In the genomic region with DNA sequence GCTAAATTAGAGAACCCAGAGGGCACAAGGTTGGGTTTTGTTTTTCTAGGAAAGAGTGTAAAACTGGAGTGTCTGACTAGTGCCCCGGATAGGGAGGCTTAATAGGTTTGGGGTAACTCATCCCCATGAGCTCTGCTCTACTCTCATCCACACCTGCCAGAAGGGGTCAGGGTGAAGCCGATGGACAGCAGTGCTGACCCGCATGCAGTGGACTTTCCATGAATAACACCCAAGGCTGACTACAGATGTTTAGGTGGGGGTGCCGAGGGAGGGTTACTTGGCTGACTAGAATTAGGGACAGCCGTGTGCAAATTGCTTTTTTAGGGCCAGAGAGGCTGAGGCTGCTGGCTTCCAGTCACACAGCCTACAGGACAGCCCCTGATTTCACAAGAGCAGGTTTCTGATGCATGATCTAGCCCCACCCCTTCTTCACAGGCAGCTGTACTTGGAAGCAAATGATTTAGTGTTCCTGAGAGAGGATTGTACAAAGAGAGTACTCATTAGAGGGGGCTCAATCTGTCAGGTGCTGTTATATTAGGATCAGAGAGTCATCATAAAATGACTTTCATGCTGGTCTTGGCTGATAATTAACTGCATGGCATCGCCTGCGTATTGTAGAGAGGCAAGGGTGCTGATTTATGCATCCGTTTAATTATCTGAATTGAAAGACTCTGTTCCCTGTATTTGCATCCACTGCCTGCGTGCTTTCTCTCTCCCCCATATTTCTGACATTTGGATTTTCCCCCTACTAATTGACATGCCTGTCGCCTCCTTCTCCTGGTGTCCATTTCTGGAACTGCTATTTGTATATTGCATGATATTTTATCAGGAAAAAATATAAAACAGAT, we compare ENCODE assay signal across 1 cellular context.
TF ChIP-seq lines count a peak whose summit lies in the region.

No MANE protein-coding gene starts in this region.

TF ChIP-seq in HEK293, 187 proteins besides CTCF, POLR2A, EP300 and RAD21 (continued from another document):
- TF ChIP-seq, protein P1, sequence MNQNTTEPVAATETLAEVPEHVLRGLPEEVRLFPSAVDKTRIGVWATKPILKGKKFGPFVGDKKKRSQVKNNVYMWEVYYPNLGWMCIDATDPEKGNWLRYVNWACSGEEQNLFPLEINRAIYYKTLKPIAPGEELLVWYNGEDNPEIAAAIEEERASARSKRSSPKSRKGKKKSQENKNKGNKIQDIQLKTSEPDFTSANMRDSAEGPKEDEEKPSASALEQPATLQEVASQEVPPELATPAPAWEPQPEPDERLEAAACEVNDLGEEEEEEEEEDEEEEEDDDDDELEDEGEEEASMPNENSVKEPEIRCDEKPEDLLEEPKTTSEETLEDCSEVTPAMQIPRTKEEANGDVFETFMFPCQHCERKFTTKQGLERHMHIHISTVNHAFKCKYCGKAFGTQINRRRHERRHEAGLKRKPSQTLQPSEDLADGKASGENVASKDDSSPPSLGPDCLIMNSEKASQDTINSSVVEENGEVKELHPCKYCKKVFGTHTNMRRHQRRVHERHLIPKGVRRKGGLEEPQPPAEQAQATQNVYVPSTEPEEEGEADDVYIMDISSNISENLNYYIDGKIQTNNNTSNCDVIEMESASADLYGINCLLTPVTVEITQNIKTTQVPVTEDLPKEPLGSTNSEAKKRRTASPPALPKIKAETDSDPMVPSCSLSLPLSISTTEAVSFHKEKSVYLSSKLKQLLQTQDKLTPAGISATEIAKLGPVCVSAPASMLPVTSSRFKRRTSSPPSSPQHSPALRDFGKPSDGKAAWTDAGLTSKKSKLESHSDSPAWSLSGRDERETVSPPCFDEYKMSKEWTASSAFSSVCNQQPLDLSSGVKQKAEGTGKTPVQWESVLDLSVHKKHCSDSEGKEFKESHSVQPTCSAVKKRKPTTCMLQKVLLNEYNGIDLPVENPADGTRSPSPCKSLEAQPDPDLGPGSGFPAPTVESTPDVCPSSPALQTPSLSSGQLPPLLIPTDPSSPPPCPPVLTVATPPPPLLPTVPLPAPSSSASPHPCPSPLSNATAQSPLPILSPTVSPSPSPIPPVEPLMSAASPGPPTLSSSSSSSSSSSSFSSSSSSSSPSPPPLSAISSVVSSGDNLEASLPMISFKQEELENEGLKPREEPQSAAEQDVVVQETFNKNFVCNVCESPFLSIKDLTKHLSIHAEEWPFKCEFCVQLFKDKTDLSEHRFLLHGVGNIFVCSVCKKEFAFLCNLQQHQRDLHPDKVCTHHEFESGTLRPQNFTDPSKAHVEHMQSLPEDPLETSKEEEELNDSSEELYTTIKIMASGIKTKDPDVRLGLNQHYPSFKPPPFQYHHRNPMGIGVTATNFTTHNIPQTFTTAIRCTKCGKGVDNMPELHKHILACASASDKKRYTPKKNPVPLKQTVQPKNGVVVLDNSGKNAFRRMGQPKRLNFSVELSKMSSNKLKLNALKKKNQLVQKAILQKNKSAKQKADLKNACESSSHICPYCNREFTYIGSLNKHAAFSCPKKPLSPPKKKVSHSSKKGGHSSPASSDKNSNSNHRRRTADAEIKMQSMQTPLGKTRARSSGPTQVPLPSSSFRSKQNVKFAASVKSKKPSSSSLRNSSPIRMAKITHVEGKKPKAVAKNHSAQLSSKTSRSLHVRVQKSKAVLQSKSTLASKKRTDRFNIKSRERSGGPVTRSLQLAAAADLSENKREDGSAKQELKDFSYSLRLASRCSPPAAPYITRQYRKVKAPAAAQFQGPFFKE (tag by site-specific recombination; IDR thresholded peaks at IDR 0.05; ENCODE audit: borderline replicate concordance), result no peak
- TF ChIP-seq, protein P2, sequence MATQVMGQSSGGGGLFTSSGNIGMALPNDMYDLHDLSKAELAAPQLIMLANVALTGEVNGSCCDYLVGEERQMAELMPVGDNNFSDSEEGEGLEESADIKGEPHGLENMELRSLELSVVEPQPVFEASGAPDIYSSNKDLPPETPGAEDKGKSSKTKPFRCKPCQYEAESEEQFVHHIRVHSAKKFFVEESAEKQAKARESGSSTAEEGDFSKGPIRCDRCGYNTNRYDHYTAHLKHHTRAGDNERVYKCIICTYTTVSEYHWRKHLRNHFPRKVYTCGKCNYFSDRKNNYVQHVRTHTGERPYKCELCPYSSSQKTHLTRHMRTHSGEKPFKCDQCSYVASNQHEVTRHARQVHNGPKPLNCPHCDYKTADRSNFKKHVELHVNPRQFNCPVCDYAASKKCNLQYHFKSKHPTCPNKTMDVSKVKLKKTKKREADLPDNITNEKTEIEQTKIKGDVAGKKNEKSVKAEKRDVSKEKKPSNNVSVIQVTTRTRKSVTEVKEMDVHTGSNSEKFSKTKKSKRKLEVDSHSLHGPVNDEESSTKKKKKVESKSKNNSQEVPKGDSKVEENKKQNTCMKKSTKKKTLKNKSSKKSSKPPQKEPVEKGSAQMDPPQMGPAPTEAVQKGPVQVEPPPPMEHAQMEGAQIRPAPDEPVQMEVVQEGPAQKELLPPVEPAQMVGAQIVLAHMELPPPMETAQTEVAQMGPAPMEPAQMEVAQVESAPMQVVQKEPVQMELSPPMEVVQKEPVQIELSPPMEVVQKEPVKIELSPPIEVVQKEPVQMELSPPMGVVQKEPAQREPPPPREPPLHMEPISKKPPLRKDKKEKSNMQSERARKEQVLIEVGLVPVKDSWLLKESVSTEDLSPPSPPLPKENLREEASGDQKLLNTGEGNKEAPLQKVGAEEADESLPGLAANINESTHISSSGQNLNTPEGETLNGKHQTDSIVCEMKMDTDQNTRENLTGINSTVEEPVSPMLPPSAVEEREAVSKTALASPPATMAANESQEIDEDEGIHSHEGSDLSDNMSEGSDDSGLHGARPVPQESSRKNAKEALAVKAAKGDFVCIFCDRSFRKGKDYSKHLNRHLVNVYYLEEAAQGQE (tag by site-specific recombination; IDR thresholded peaks at IDR 0.05), result 0 out of 2 replicates have a peak, but pooled peaks have one; percentile 17
- TF ChIP-seq KLF8 (tag by site-specific recombination; IDR thresholded peaks at IDR 0.05), result no peak
TF ChIP-seq in HEK293: peak in this region for 3.
